In the genomic region with DNA sequence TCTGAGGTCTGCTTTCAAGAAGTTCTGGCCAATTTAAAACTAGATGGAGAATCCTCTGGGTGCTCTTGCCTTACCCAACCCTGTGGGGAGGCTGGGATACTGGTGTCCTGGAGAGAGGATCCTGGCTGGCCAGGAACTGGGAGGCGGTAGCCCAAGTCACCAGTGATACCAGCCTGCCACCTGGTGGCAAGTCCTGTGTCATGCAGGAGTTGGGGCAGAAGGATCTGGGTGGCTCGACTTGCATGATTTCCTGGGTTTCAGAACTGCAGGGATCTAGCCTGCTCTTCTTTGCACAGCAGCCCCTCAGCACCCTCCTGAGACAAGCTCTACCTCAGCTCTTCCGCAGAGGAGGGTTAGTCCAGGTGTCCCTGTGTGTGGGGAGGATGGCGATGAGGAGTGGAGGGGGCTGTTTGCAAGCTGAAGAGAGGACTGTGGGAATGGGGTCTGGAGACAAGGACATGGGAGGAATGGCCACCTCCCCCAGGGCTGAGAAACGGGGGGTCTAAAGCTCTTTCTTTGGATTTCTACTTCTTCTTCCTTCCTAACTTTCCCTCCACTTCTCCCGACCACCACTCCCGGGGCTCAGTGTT, we compare ENCODE assay signal across 8 cellular contexts. TPM values are rescaled to one million over a fixed set of nuclear protein-coding genes. Genes with fewer than 3 reads are reported as not detected.
DNase-seq lines count a peak whose midpoint lies in the region; ATAC-seq and TF ChIP-seq lines count a peak whose summit lies in the region.

No MANE protein-coding gene starts in this region.

- H4K20me1 ChIP-seq in PC-9 (ENCODE audit: insufficient read depth): no peaks in the 10 kb centered on the region

- intact Hi-C loops in PC-9 (cut with micrococcal nuclease; ENCODE audit: unreplicated experiment): loop anchor here (2.0 kb wide), 1 partner anchor 337 kb away; no protein-coding TSS in a partner anchor
- intact Hi-C loops in upper lobe of right lung (cut with DNase I): no loop called here

- no peak overlapping the region for H3K27ac ChIP-seq in PC-9
- no peak overlapping the region for H3K27ac ChIP-seq in upper lobe of right lung

- H3F3A ChIP-seq in PC-9 (ENCODE audit: insufficient read depth, low read depth): no peaks in the 10 kb centered on the region

- no peak overlapping the region for H2AFZ ChIP-seq in PC-9

- H3K4me1 ChIP-seq in PC-9 (replicated peaks; ENCODE audit: insufficient read depth) (no peaks in the 10 kb centered on the region), upper lobe of right lung (peaks cover 12% of the 10 kb centered on the region)

- no peaks in the 10 kb centered on the region for H3K36me3 ChIP-seq in PC-9 (ENCODE audit: low read depth)
- no peaks in the 10 kb centered on the region for H3K36me3 ChIP-seq in upper lobe of right lung

- H3K79me2 ChIP-seq in PC-9 (ENCODE audit: low read depth): no peaks in the 10 kb centered on the region

- H3K4me2 ChIP-seq in PC-9: no peak overlapping the region

- no TSS peak for BruUV-seq in PC-9 (replicated peaks; lab: Mats Ljungman, UMichigan)

- DNase-seq in DMS53 (lab: John Stamatoyannopoulos, UW) (peak; percentile 87), HT-29 (ENCODE audit: low spot score) (peak; percentile 94), PC-9 (peak; percentile 54 to 79), foreskin melanocyte (peak; percentile 37), omental fat pad (ENCODE audit: low spot score) (peak; percentile 43), upper lobe of right lung (peak; percentile 85)
- peak; percentile 13 for DNase-seq in activated T-helper 9 cell treated with anti-CD3 and anti-CD28 coated beads, Interleukin-2, amount 50 U/mL, for 16 hours (ENCODE audit: low read depth)

- ATAC-seq in omental fat pad (ENCODE audit: low FRiP score) (peak; percentile 67), upper lobe of right lung (peak; percentile 87), GM19035 (IDR thresholded peaks at IDR 0.05; ENCODE audit: unreplicated experiment) (no peak)

- no peaks in the 10 kb centered on the region for H3K9me2 ChIP-seq in PC-9 (ENCODE audit: insufficient read depth)

- POLR2A ChIA-PET in PC-9 (lab: Charles Lee; ENCODE audit: unreplicated experiment): no interaction called here

- no peak overlapping the region for H3K4me3 ChIP-seq in PC-9
- no peak overlapping the region for H3K4me3 ChIP-seq in upper lobe of right lung

- no peaks in the 10 kb centered on the region for H3K9me3 ChIP-seq in PC-9 (ENCODE audit: insufficient read depth, low read depth)
- H3K9me3 ChIP-seq in upper lobe of right lung: no peaks in the 10 kb centered on the region

- peaks cover 24% of the 10 kb centered on the region for H3K27me3 ChIP-seq in PC-9 (ENCODE audit: insufficient read depth, low read depth)
- peaks cover 22% of the 10 kb centered on the region for H3K27me3 ChIP-seq in upper lobe of right lung

- TF ChIP-seq CTCF in PC-9 (conservative IDR thresholded peaks at IDR 0.05) (peak; percentile 97), omental fat pad (IDR thresholded peaks at IDR 0.05) (no peak), upper lobe of right lung (IDR thresholded peaks at IDR 0.05) (peak; percentile 87)

- CTCF ChIA-PET in PC-9 (lab: Charles Lee): interaction anchor here (0.6 kb wide), 1 partner anchor 53 kb away, joined by 12 read pairs; no protein-coding TSS in a partner anchor

RNA-seq across cellular contexts. Expression of a gene that starts 4.2 kb away (rescaled TPM):
- total RNA-seq in HT-29 (2014; rRNA removed; shearing (Covaris generic)): 0.13 TPM in 1 of 2 replicates, not detected in the other
- total RNA-seq in PC-9 (2021): not detected in 2 replicates
- under 1 TPM in 2 of 4 donors, not detected in 2; 0.24 to 0.28 TPM for total RNA-seq in omental fat pad
- total RNA-seq in upper lobe of right lung: 3.7 TPM

RNA-seq across cellular contexts. Expression of a gene that starts 12.5 kb away (rescaled TPM):
- total RNA-seq in HT-29 (2014; rRNA removed; shearing (Covaris generic)): not detected in 2 replicates
- not detected in 2 replicates for total RNA-seq in PC-9 (2021)
- not detected for total RNA-seq in omental fat pad
- not detected for total RNA-seq in upper lobe of right lung

Comparison
In these comparisons a context has a peak if more than half of its experiments do, and no peak if none do; other contexts are left out.
1. DNase-seq: peak in every context shown above with its lines; median percentile 94 in HT-29; 87 in DMS53; 85 in upper lobe of right lung; 66 in PC-9; 43 in omental fat pad; 37 in foreskin melanocyte; 13 in activated T-helper 9 cell treated with anti-CD3 and anti-CD28 coated beads, Interleukin-2, amount 50 U/mL, for 16 hours.
2. CTCF ChIP-seq: peak in PC-9 (single experiment) and upper lobe of right lung (single experiment); none in omental fat pad (0 of 3).